ENCODE assay signal across 11 cellular contexts in genomic region chr16:68384293-68385255, GRCh38.
DNase-seq lines count a peak whose midpoint lies in the region; ATAC-seq and TF ChIP-seq lines count a peak whose summit lies in the region.
"Had no signal": no experiment of that assay in that cellular context is flagged by ENCODE, and none has a peak within 500 bp of the region (broad histone marks: within the 10 kb centered on the region; RNA-seq: fewer than 3 reads in every experiment).

No MANE protein-coding gene starts in this region.

- H3K27ac Mint-ChIP-seq in naive B cell = peak overlapping the region; percentile 18 to 93 (median 80)
- no peak overlapping the region for H3K27ac Mint-ChIP-seq in activated T-cell treated with anti-CD3 and anti-CD28 coated beads, Interleukin-2, amount 50 U/mL, for 24 hours

- POLR2A ChIA-PET in OCI-LY7 (lab: Charles Lee) = no interaction called here

- H3K9me3 Mint-ChIP-seq in naive B cell = no peaks in the 10 kb centered on the region
- no peaks in the 10 kb centered on the region for H3K9me3 Mint-ChIP-seq in activated T-cell treated with anti-CD3 and anti-CD28 coated beads, Interleukin-2, amount 50 U/mL, for 24 hours
- H3K9me3 Mint-ChIP-seq: CD4-positive, alpha-beta memory T cell had no signal

- H3K36me3 ChIP-seq in OCI-LY7 (ENCODE audit: insufficient read depth, low read length) = no peaks in the 10 kb centered on the region

- ATAC-seq in HG02610 (IDR thresholded peaks at IDR 0.05; ENCODE audit: unreplicated experiment) (peak; percentile 52), naive B cell (ENCODE audit: low read depth in 2 of 2) (peak; percentile 45 to 63), HG02798 (IDR thresholded peaks at IDR 0.05; ENCODE audit: poor library complexity, unreplicated experiment) (no peak), left lobe of liver (no peak)
- ATAC-seq: left colon had no signal

- H4K20me1 ChIP-seq in OCI-LY7 (ENCODE audit: insufficient read depth, low read length) = no peaks in the 10 kb centered on the region

- H3K79me2 ChIP-seq in OCI-LY7 (ENCODE audit: insufficient read depth, low read depth, low read length) = no peaks in the 10 kb centered on the region

- no peaks in the 10 kb centered on the region for H3K9me2 ChIP-seq in OCI-LY7 (ENCODE audit: insufficient read depth, low read length)

- H3K36me3 Mint-ChIP-seq in naive B cell = no peaks in the 10 kb centered on the region
- H3K36me3 Mint-ChIP-seq in activated T-cell treated with anti-CD3 and anti-CD28 coated beads, Interleukin-2, amount 50 U/mL, for 24 hours (ENCODE audit: low read depth) = no peaks in the 10 kb centered on the region
- H3K36me3 Mint-ChIP-seq: CD4-positive, alpha-beta memory T cell had no signal

- no peaks in the 10 kb centered on the region for H3K9me3 ChIP-seq in OCI-LY7 (ENCODE audit: low read length)

- TF ChIP-seq CTCF in GM10266 (IDR thresholded peaks at IDR 0.05; ENCODE audit: control insufficient read depth, insufficient read depth, low read depth, missing control alignments) (peak; percentile 24), OCI-LY7 (conservative IDR thresholded peaks at IDR 0.05; ENCODE audit: low read length) (0 out of 2 replicates have a peak, but pooled peaks have one; percentile 17)

- intact Hi-C loops in OCI-LY7 (cut with micrococcal nuclease; ENCODE audit: unreplicated experiment) = no loop called here

- no peak for DNase-seq in GM10266 (ENCODE audit: extremely low spot score)
- no peak for DNase-seq in OCI-LY7 (ENCODE audit: low spot score)
- no peak for DNase-seq in naive B cell
- DNase-seq in hypothalamus (lab: John Stamatoyannopoulos, UW) = no peak
- DNase-seq in activated T-cell treated with anti-CD3 and anti-CD28 coated beads, Interleukin-2, amount 50 U/mL, for 24 hours = no peak
- DNase-seq in left lobe of liver (ENCODE audit: low spot score) = no peak
- DNase-seq: CD4-positive, alpha-beta memory T cell; left colon; NCI-H1436 treated with DMSO at 0.1 percent for 48 hours had no signal

- H3K27ac ChIP-seq in OCI-LY7 (ENCODE audit: low read depth, low read length, poor library complexity, severe bottlenecking) = no peak overlapping the region

- CTCF ChIA-PET in OCI-LY7 (lab: Charles Lee; ENCODE audit: unreplicated experiment) = no interaction called here

- H3K4me2 ChIP-seq in OCI-LY7 (ENCODE audit: low read length) = no peak overlapping the region

- H3K4me3 ChIP-seq in OCI-LY7 (ENCODE audit: low read depth, low read length, poor library complexity, severe bottlenecking) = no peak overlapping the region

- no peak overlapping the region for H2AFZ ChIP-seq in OCI-LY7 (ENCODE audit: low read length)

- no TSS peak for BruUV-seq in OCI-LY7 (replicated peaks; lab: Mats Ljungman, UMichigan)

- H3K27me3 Mint-ChIP-seq in naive B cell = no peaks in the 10 kb centered on the region
- H3K27me3 Mint-ChIP-seq in activated T-cell treated with anti-CD3 and anti-CD28 coated beads, Interleukin-2, amount 50 U/mL, for 24 hours = no peaks in the 10 kb centered on the region
- H3K27me3 Mint-ChIP-seq: CD4-positive, alpha-beta memory T cell had no signal

- peak overlapping the region in 5 of 8 donors; percentile 7 to 53 (median 12) for H3K4me3 Mint-ChIP-seq in naive B cell
- H3K4me3 Mint-ChIP-seq in activated T-cell treated with anti-CD3 and anti-CD28 coated beads, Interleukin-2, amount 50 U/mL, for 24 hours = no peak overlapping the region
- H3K4me3 Mint-ChIP-seq: CD4-positive, alpha-beta memory T cell had no signal

- H3K4me1 Mint-ChIP-seq in naive B cell = peaks cover 39 to 50% (median 48%) of the 10 kb centered on the region in 3 donors
- H3K4me1 Mint-ChIP-seq in activated T-cell treated with anti-CD3 and anti-CD28 coated beads, Interleukin-2, amount 50 U/mL, for 24 hours (ENCODE audit: low read depth) = peaks cover 6% of the 10 kb centered on the region

- H3K4me1 ChIP-seq in OCI-LY7 (ENCODE audit: insufficient read depth, low read length, poor library complexity, severe bottlenecking) = peaks cover 13% of the 10 kb centered on the region

Comparison
In these comparisons a context has a peak if more than half of its experiments do, and no peak if none do; other contexts are left out.
1. ATAC-seq: peak in HG02610 (single experiment) and naive B cell (2 of 2); none in HG02798 (single experiment) and left lobe of liver (single experiment).